ENCODE assay signal across 8 cellular contexts in genomic region chr5:141960449-141961323, GRCh38. TPM values are rescaled to one million over a fixed set of nuclear protein-coding genes. Genes with fewer than 3 reads are reported as not detected.
DNase-seq lines count a peak whose midpoint lies in the region; ATAC-seq, FAIRE-seq and TF ChIP-seq lines count a peak whose summit lies in the region.

No MANE protein-coding gene starts in this region.

- FAIRE-seq in TTC549 (lab: Jason Lieb, UNC) (peak; percentile 48), K562 (lab: Jason Lieb, UNC) (peak; percentile 95)

- H3K4me2 ChIP-seq in K562 (ENCODE audit: insufficient read depth, low read length) = peak overlapping the region; percentile 44; the same call in 1 of the 2 replicates

- H3K4me1 ChIP-seq in K562 (replicated peaks in 1 of 2; ENCODE audit: control insufficient read depth in 2 of 2, insufficient read depth in 2 of 2, low read length in 2 of 2) = peaks cover 3 to 16% of the 10 kb centered on the region in 2 experiments

- peak; percentile 86 to 91 for TF ChIP-seq RAD21 in K562 (CRISPR knock-in tag; conservative IDR thresholded peaks at IDR 0.05 in 1 of 2, IDR thresholded peaks at IDR 0.05 in 1 of 2)

- POLR2A ChIA-PET in AG04450 (lab: Yijun Ruan, JAX) (interaction anchor here (1.1 to 1.6 kb wide), 4 partner anchors 8 to 268 kb away, joined by 3 to 13 read pairs (median 8); partner anchors contain the start of genes DELE1 and RNF14), K562 (lab: Yijun Ruan, JAX) (interaction anchor here (0.6 to 2.3 kb wide), 12 partner anchors 8 to 267 kb away, joined by 3 to 9 read pairs (median 3); partner anchors contain the start of genes DELE1 and RNF14)

- H4K20me1 ChIP-seq in K562 (replicated peaks; ENCODE audit: control insufficient read depth, insufficient read depth, low read length) = peaks cover 9% of the 10 kb centered on the region; the same call in 1 of the 2 replicates

- peak; percentile 48 for DNase-seq in AG04450 (ENCODE audit: low read depth, low spot score)
- DNase-seq in NCI-H2081 treated with DMSO at 0.1 percent for 48 hours (lab: John Stamatoyannopoulos, UW) = peak; percentile 29
- DNase-seq in K562 (ENCODE audit: extremely low read depth in 1 of 4, low spot score in 3 of 4) = peak; percentile 83 to 95 (median 86)
- DNase-seq in inferior parietal cortex (ENCODE audit: extremely low spot score) = peak; percentile 99
- peak; percentile 71 to 84 for DNase-seq in stimulated activated CD4-positive, alpha-beta T cell treated with anti-CD3 and anti-CD28 coated beads, Interleukin-15, amount 100 ng/mL, for 48 hours (ENCODE audit: low read depth in 2 of 2)

- H3K9me3 ChIP-seq in AG04450 (ENCODE audit: control insufficient read depth, insufficient read depth, low read length) = no peaks in the 10 kb centered on the region
- no peaks in the 10 kb centered on the region for H3K9me3 ChIP-seq in K562 (replicated peaks; ENCODE audit: control insufficient read depth, insufficient read depth, low read depth, low read length)

- H3K9ac ChIP-seq in K562 (ENCODE audit: insufficient read depth in 1 of 2, low read depth in 2 of 2, low read length in 2 of 2) = peak overlapping the region in 1 of 2 experiments; percentile 71; a peak in 2 of 4 replicates

- no peak for TF ChIP-seq EP300 in K562 (IDR thresholded peaks at IDR 0.05; ENCODE audit: low read length)

- no peak overlapping the region for H3K27ac ChIP-seq in AG04450 (ENCODE audit: low read depth, low read length)
- H3K27ac ChIP-seq in K562 (ENCODE audit: extremely low read depth, low read depth, low read length) = peak overlapping the region; percentile 55

- TSS peak; percentile 95 for BruUV-seq in K562 (replicated peaks; lab: Mats Ljungman, UMichigan)

- H3K36me3 ChIP-seq in K562 (ENCODE audit: control insufficient read depth, insufficient read depth, low read length) = no peaks in the 10 kb centered on the region

- in situ Hi-C loops in K562 (cut with MboI) = no loop called here

- peak overlapping the region; percentile 93 for H2AFZ ChIP-seq in K562 (ENCODE audit: low read depth, low read length)

- CTCF ChIA-PET in AG04450 (lab: Charles Lee) = interaction anchor here (0.6 to 10.5 kb wide), 55 partner anchors 10 to 611 kb away, joined by 3 to 422 read pairs (median 5); partner anchors contain the start of genes ARAP3, DELE1, HDAC3 and PCDH1
- CTCF ChIA-PET in K562 (lab: Yijun Ruan, JAX; ENCODE audit: low intra/inter-chr PET ratio) = interaction anchor here (0.7 to 2.8 kb wide), 7 partner anchors 72 to 368 kb away, joined by 3 to 29 read pairs (median 5); no protein-coding TSS in a partner anchor

- peak; percentile 92 for TF ChIP-seq CTCF in AG04450 (IDR thresholded peaks at IDR 0.05; ENCODE audit: low read depth, low read length)
- TF ChIP-seq CTCF in K562 (IDR thresholded peaks at IDR 0.05 in 2 of 3, conservative IDR thresholded peaks at IDR 0.05 in 1 of 3; ENCODE audit: insufficient read depth in 2 of 3, low read depth in 1 of 3, low read length in 3 of 3) = peak; percentile 90 to 95 (median 94)

- no peak for TF ChIP-seq POLR2A in K562 (conservative IDR thresholded peaks at IDR 0.05)

- ATAC-seq in GM18520 (IDR thresholded peaks at IDR 0.05; ENCODE audit: unreplicated experiment) (peak; percentile 91), HG03060 (IDR thresholded peaks at IDR 0.05; ENCODE audit: low read depth, unreplicated experiment) (peak; percentile 87), K562 (peak; percentile 94)

- intact Hi-C loops in K562 (cut with micrococcal nuclease) = loop anchor here (1.0 to 10.0 kb wide), 6 partner anchors 71 to 296 kb away; partner anchors contain the start of gene PCDH1

- 23% methylated on average over 14 of the region's 14 CpGs for WGBS in K562 (ENCODE audit: insufficient coverage, low coverage, missing lambda C conversion rate)

- no peaks in the 10 kb centered on the region for H3K9me1 ChIP-seq in K562 (ENCODE audit: control insufficient read depth, insufficient read depth, low read length)

- H3K27me3 ChIP-seq in AG04450 (ENCODE audit: control insufficient read depth, insufficient read depth, low read length) (no peaks in the 10 kb centered on the region), K562 (ENCODE audit: control insufficient read depth in 2 of 2, insufficient read depth in 2 of 2, low read length in 2 of 2) (peaks cover 2 to 20% of the 10 kb centered on the region in 2 experiments; a peak in 3 of 5 replicates)

- H3K4me3 ChIP-seq in AG04450 (ENCODE audit: low read depth, low read length) (no peak overlapping the region), K562 (no peak overlapping the region)

- no peaks in the 10 kb centered on the region for H3K79me2 ChIP-seq in K562 (ENCODE audit: control insufficient read depth, insufficient read depth, low read length)

RNA-seq across cellular contexts. Expression of gene PCDH12, which starts 2.7 kb away (rescaled TPM):
- polyA plus RNA-seq in AG04450 (2011; rRNA removed) = not detected in 2 replicates
- not detected in 2 replicates for polyA minus RNA-seq in AG04450 (2011; rRNA and poly(A)+ RNA removed)
- total RNA-seq in K562 (2011; cell fraction: chromatin; rRNA removed; ENCODE audit: low replicate concordance) = not detected in 2 replicates
- under 0.01 TPM in 1 of 2 replicates, not detected in the other for total RNA-seq in K562 (2011; cell fraction: nucleolus; rRNA removed)
- not detected in 2 replicates for total RNA-seq in K562 (2011; cell fraction: nucleoplasm; rRNA removed)
- total RNA-seq in K562 (2014; rRNA removed) = 0.04 TPM in 1 of 2 replicates, not detected in the other
- total RNA-seq in K562 (2014; rRNA removed; fragmentation: Illumina TruSeq; extraction: Trizol) = 0.03 TPM in 1 of 2 replicates, not detected in the other
- total RNA-seq in K562 (2015; rRNA removed; fragmentation: Illumina TruSeq; extraction: Trizol) = not detected in 2 replicates
- total RNA-seq in K562 (2021) = 0.04 TPM in 1 of 2 replicates, not detected in the other
- not detected in 2 replicates for polyA plus RNA-seq in K562 (2011; rRNA removed)
- polyA plus RNA-seq in K562 (2011; cell fraction: cytosol; rRNA removed) = under 0.01 TPM in 1 of 2 replicates, not detected in the other
- not detected in 2 replicates for polyA plus RNA-seq in K562 (2011; cell fraction: nucleus; rRNA removed)
- polyA plus RNA-seq in K562 (2012) = 0.03 and 0.79 TPM in 2 replicates
- 0.01 and 0.03 TPM in 2 replicates for polyA plus RNA-seq in K562 (2014; fragmentation: Illumina TruSeq; extraction: Trizol)
- polyA plus RNA-seq in K562 (2014; fragmentation: Nextera tagmentation; extraction: Ambion mirVana) = under 1 TPM; 0.01 TPM
- polyA plus RNA-seq in K562 (2014; rRNA removed) = 0.01 TPM in 1 of 2 replicates, not detected in the other
- not detected in 2 replicates for polyA minus RNA-seq in K562 (2011; rRNA and poly(A)+ RNA removed)
- polyA minus RNA-seq in K562 (2011; cell fraction: cytosol; rRNA and poly(A)+ RNA removed) = not detected in 2 replicates
- polyA minus RNA-seq in K562 (2011; cell fraction: nucleus; rRNA and poly(A)+ RNA removed) = not detected in 2 replicates

RNA-seq across cellular contexts. Expression of gene RNF14, which starts 8.2 kb away (rescaled TPM):
- polyA plus RNA-seq in AG04450 (2011; rRNA removed) = 38.1 and 39.0 TPM in 2 replicates
- 25.2 and 31.0 TPM in 2 replicates for polyA minus RNA-seq in AG04450 (2011; rRNA and poly(A)+ RNA removed)
- 48.4 and 50.0 TPM in 2 replicates for total RNA-seq in K562 (2011; cell fraction: chromatin; rRNA removed; ENCODE audit: low replicate concordance)
- 25.0 and 27.0 TPM in 2 replicates for total RNA-seq in K562 (2011; cell fraction: nucleolus; rRNA removed)
- total RNA-seq in K562 (2011; cell fraction: nucleoplasm; rRNA removed) = 37.1 and 41.4 TPM in 2 replicates
- 36.3 and 49.4 TPM in 2 replicates for total RNA-seq in K562 (2014; rRNA removed)
- total RNA-seq in K562 (2014; rRNA removed; fragmentation: Illumina TruSeq; extraction: Trizol) = 96.0 and 113 TPM in 2 replicates
- 63.5 and 65.7 TPM in 2 replicates for total RNA-seq in K562 (2015; rRNA removed; fragmentation: Illumina TruSeq; extraction: Trizol)
- total RNA-seq in K562 (2021) = 71.5 and 72.9 TPM in 2 replicates
- polyA plus RNA-seq in K562 (2011; rRNA removed) = 40.2 and 75.1 TPM in 2 replicates
- 27.5 and 29.4 TPM in 2 replicates for polyA plus RNA-seq in K562 (2011; cell fraction: cytosol; rRNA removed)
- polyA plus RNA-seq in K562 (2011; cell fraction: nucleus; rRNA removed) = 31.7 and 39.3 TPM in 2 replicates
- polyA plus RNA-seq in K562 (2012) = 71.4 and 72.1 TPM in 2 replicates
- polyA plus RNA-seq in K562 (2014; fragmentation: Illumina TruSeq; extraction: Trizol) = 91.6 and 94.7 TPM in 2 replicates
- polyA plus RNA-seq in K562 (2014; fragmentation: Nextera tagmentation; extraction: Ambion mirVana) = 100 to 1,000 TPM; 100 to 140 TPM
- 38.1 and 41.4 TPM in 2 replicates for polyA plus RNA-seq in K562 (2014; rRNA removed)
- 49.8 and 68.3 TPM in 2 replicates for polyA minus RNA-seq in K562 (2011; rRNA and poly(A)+ RNA removed)
- polyA minus RNA-seq in K562 (2011; cell fraction: cytosol; rRNA and poly(A)+ RNA removed) = 27.7 and 44.4 TPM in 2 replicates
- polyA minus RNA-seq in K562 (2011; cell fraction: nucleus; rRNA and poly(A)+ RNA removed) = 20.3 and 28.5 TPM in 2 replicates

RNA-seq across cellular contexts. Expression of gene DELE1, which starts 37.0 kb away (rescaled TPM):
- polyA plus RNA-seq in AG04450 (2011; rRNA removed) (54.7 and 72.3 TPM in 2 replicates), K562 (2011; rRNA removed) (73.0 and 100.0 TPM in 2 replicates), K562 (2014; fragmentation: Illumina TruSeq; extraction: Trizol) (62.7 and 65.1 TPM in 2 replicates), K562 (2014; fragmentation: Nextera tagmentation; extraction: Ambion mirVana) (10 to 100 TPM; 16.6 to 37.6 TPM), K562 (2014; rRNA removed) (66.3 and 74.4 TPM in 2 replicates)
- 54.0 and 88.1 TPM in 2 replicates for polyA minus RNA-seq in AG04450 (2011; rRNA and poly(A)+ RNA removed)
- 104 and 158 TPM in 2 replicates for total RNA-seq in K562 (2011; cell fraction: chromatin; rRNA removed; ENCODE audit: low replicate concordance)
- total RNA-seq in K562 (2011; cell fraction: nucleolus; rRNA removed) = 66.7 and 84.5 TPM in 2 replicates
- total RNA-seq in K562 (2011; cell fraction: nucleoplasm; rRNA removed) = 76.9 and 103 TPM in 2 replicates
- total RNA-seq in K562 (2014; rRNA removed) (48.5 and 49.8 TPM in 2 replicates), K562 (2014; rRNA removed; fragmentation: Illumina TruSeq; extraction: Trizol) (29.2 and 34.0 TPM in 2 replicates), K562 (2015; rRNA removed; fragmentation: Illumina TruSeq; extraction: Trizol) (42.6 and 51.5 TPM in 2 replicates), K562 (2021) (64.7 and 68.8 TPM in 2 replicates)
- polyA plus RNA-seq in K562 (2011; cell fraction: cytosol; rRNA removed) = 72.9 and 97.6 TPM in 2 replicates
- polyA plus RNA-seq in K562 (2011; cell fraction: nucleus; rRNA removed) = 309 and 379 TPM in 2 replicates
- 49.1 and 105 TPM in 2 replicates for polyA plus RNA-seq in K562 (2012)
- 30.3 and 39.6 TPM in 2 replicates for polyA minus RNA-seq in K562 (2011; rRNA and poly(A)+ RNA removed)
- polyA minus RNA-seq in K562 (2011; cell fraction: cytosol; rRNA and poly(A)+ RNA removed) = 32.1 and 33.3 TPM in 2 replicates
- polyA minus RNA-seq in K562 (2011; cell fraction: nucleus; rRNA and poly(A)+ RNA removed) = 47.8 and 79.8 TPM in 2 replicates

RNA-seq across cellular contexts. Expression of gene GNPDA1, which starts 52.1 kb away (rescaled TPM):
- polyA plus RNA-seq in AG04450 (2011; rRNA removed) (26.3 and 33.8 TPM in 2 replicates), K562 (2011; rRNA removed) (11.6 and 14.1 TPM in 2 replicates), K562 (2014; fragmentation: Illumina TruSeq; extraction: Trizol) (46.2 and 64.1 TPM in 2 replicates), K562 (2014; fragmentation: Nextera tagmentation; extraction: Ambion mirVana) (100 to 1,000 TPM; 119 to 145 TPM), K562 (2014; rRNA removed) (33.7 and 34.6 TPM in 2 replicates)
- polyA minus RNA-seq in AG04450 (2011; rRNA and poly(A)+ RNA removed) = 23.3 and 29.6 TPM in 2 replicates
- total RNA-seq in K562 (2011; cell fraction: chromatin; rRNA removed; ENCODE audit: low replicate concordance) = 19.7 and 24.1 TPM in 2 replicates
- 17.4 and 22.8 TPM in 2 replicates for total RNA-seq in K562 (2011; cell fraction: nucleolus; rRNA removed)
- total RNA-seq in K562 (2011; cell fraction: nucleoplasm; rRNA removed) = 17.6 and 18.1 TPM in 2 replicates
- total RNA-seq in K562 (2014; rRNA removed) (26.4 and 35.6 TPM in 2 replicates), K562 (2014; rRNA removed; fragmentation: Illumina TruSeq; extraction: Trizol) (50.2 and 52.2 TPM in 2 replicates), K562 (2015; rRNA removed; fragmentation: Illumina TruSeq; extraction: Trizol) (52.2 and 55.2 TPM in 2 replicates), K562 (2021) (36.6 and 40.2 TPM in 2 replicates)
- polyA plus RNA-seq in K562 (2011; cell fraction: cytosol; rRNA removed) = 15.5 and 20.6 TPM in 2 replicates
- 20.8 and 22.1 TPM in 2 replicates for polyA plus RNA-seq in K562 (2011; cell fraction: nucleus; rRNA removed)
- polyA plus RNA-seq in K562 (2012) = 42.3 and 44.7 TPM in 2 replicates
- 12.1 and 17.0 TPM in 2 replicates for polyA minus RNA-seq in K562 (2011; rRNA and poly(A)+ RNA removed)
- polyA minus RNA-seq in K562 (2011; cell fraction: cytosol; rRNA and poly(A)+ RNA removed) = 13.9 and 18.3 TPM in 2 replicates
- polyA minus RNA-seq in K562 (2011; cell fraction: nucleus; rRNA and poly(A)+ RNA removed) = 11.1 and 11.6 TPM in 2 replicates

Comparison
In these comparisons a context has a peak if more than half of its experiments do, and no peak if none do; other contexts are left out.
1. DNase-seq: peak in every context shown above with its lines; median percentile 99 in inferior parietal cortex; 86 in K562; 78 in stimulated activated CD4-positive, alpha-beta T cell treated with anti-CD3 and anti-CD28 coated beads, Interleukin-15, amount 100 ng/mL, for 48 hours; 48 in AG04450; 29 in NCI-H2081 treated with DMSO at 0.1 percent for 48 hours.